In genomic region chr11:74743640-74744039, GRCh38 we compare ENCODE assay signal across 15 cellular contexts. TPM values are rescaled to one million over a fixed set of nuclear protein-coding genes. Genes with fewer than 3 reads are reported as not detected.
DNase-seq lines count a peak whose midpoint lies in the region; ATAC-seq and TF ChIP-seq lines count a peak whose summit lies in the region.
"Had no signal": no experiment of that assay in that cellular context is flagged by ENCODE, and none has a peak within 500 bp of the region (broad histone marks: within the 10 kb centered on the region; RNA-seq: fewer than 3 reads in every experiment).

No MANE protein-coding gene starts in this region.

- H3K4me3 Mint-ChIP-seq in activated T-cell treated with anti-CD3 and anti-CD28 coated beads, Interleukin-2, amount 50 U/mL, for 24 hours, result no peak overlapping the region
- H3K4me3 Mint-ChIP-seq in activated T-cell treated with anti-CD3 and anti-CD28 coated beads, Interleukin-2, amount 50 U/mL, for 72 hours, result no peak overlapping the region
- no peak overlapping the region for H3K4me3 Mint-ChIP-seq in activated T-helper 1 cell treated with anti-CD3 and anti-CD28 coated beads, Interleukin-12 subunit alpha, Interleukin-12 subunit beta, Interleukin-2, Interleukin-4 antibody, amounts not matched to agents 30 ng/mL and 10 ng/mL and 1 ng/mL, durations not matched to agents 14 hours and 24 hours and 36 hours
- H3K4me3 Mint-ChIP-seq in glutamatergic neuron (ENCODE audit: unreplicated experiment), result no peak overlapping the region
- H3K4me3 Mint-ChIP-seq in stimulated activated effector memory CD8-positive, alpha-beta T cell treated with anti-CD3 and anti-CD28 coated beads, Interleukin-12 subunit alpha, Interleukin-12 subunit beta, amount 100 ng/mL, for 72 hours, result no peak overlapping the region
- H3K4me3 Mint-ChIP-seq: HFFc6 had no signal

- ATAC-seq in activated T-cell treated with anti-CD3 and anti-CD28 coated beads, Interleukin-2, amount 50 U/mL, for 72 hours (replicated peaks in 1 of 2), result no peak
- no peak for ATAC-seq in stimulated activated effector memory CD8-positive, alpha-beta T cell treated with anti-CD3 and anti-CD28 coated beads, Interleukin-12 subunit alpha, Interleukin-12 subunit beta, amount 100 ng/mL, for 72 hours

- H3K27me3 Mint-ChIP-seq in activated T-cell treated with anti-CD3 and anti-CD28 coated beads, Interleukin-2, amount 50 U/mL, for 24 hours, result no peaks in the 10 kb centered on the region
- H3K27me3 Mint-ChIP-seq in activated T-cell treated with anti-CD3 and anti-CD28 coated beads, Interleukin-2, amount 50 U/mL, for 72 hours (ENCODE audit: low read depth), result peaks cover 9% of the 10 kb centered on the region
- peaks cover 15% of the 10 kb centered on the region for H3K27me3 Mint-ChIP-seq in activated T-helper 1 cell treated with anti-CD3 and anti-CD28 coated beads, Interleukin-12 subunit alpha, Interleukin-12 subunit beta, Interleukin-2, Interleukin-4 antibody, amounts not matched to agents 30 ng/mL and 10 ng/mL and 1 ng/mL, durations not matched to agents 14 hours and 24 hours and 36 hours (ENCODE audit: insufficient read depth)
- H3K27me3 Mint-ChIP-seq in glutamatergic neuron (ENCODE audit: unreplicated experiment), result peaks cover 8% of the 10 kb centered on the region

- TF ChIP-seq CTCF in glutamatergic neuron (IDR thresholded peaks at IDR 0.05; ENCODE audit: partially characterized antibody, unreplicated experiment), result no peak

- intact Hi-C loops in activated T-helper 1 cell treated with anti-CD3 and anti-CD28 coated beads, Interleukin-12 subunit alpha, Interleukin-12 subunit beta, Interleukin-2, Interleukin-4 antibody, amounts not matched to agents 30 ng/mL and 10 ng/mL and 1 ng/mL, durations not matched to agents 14 hours and 24 hours and 36 hours (cut with micrococcal nuclease), result loop anchor here (10.0 kb wide), 1 partner anchor 1491 kb away; no protein-coding TSS in a partner anchor

- H3K36me3 Mint-ChIP-seq in activated T-cell treated with anti-CD3 and anti-CD28 coated beads, Interleukin-2, amount 50 U/mL, for 24 hours (ENCODE audit: low read depth), result no peaks in the 10 kb centered on the region
- no peaks in the 10 kb centered on the region for H3K36me3 Mint-ChIP-seq in activated T-cell treated with anti-CD3 and anti-CD28 coated beads, Interleukin-2, amount 50 U/mL, for 72 hours (ENCODE audit: insufficient read depth in 2 of 2)
- no peaks in the 10 kb centered on the region for H3K36me3 Mint-ChIP-seq in activated T-helper 1 cell treated with anti-CD3 and anti-CD28 coated beads, Interleukin-12 subunit alpha, Interleukin-12 subunit beta, Interleukin-2, Interleukin-4 antibody, amounts not matched to agents 30 ng/mL and 10 ng/mL and 1 ng/mL, durations not matched to agents 14 hours and 24 hours and 36 hours (ENCODE audit: low read depth)
- no peaks in the 10 kb centered on the region for H3K36me3 Mint-ChIP-seq in glutamatergic neuron (ENCODE audit: unreplicated experiment)
- no peaks in the 10 kb centered on the region for H3K36me3 Mint-ChIP-seq in stimulated activated effector memory CD8-positive, alpha-beta T cell treated with anti-CD3 and anti-CD28 coated beads, Interleukin-12 subunit alpha, Interleukin-12 subunit beta, amount 100 ng/mL, for 72 hours
- H3K36me3 Mint-ChIP-seq: CD4-positive, CD25-positive, alpha-beta regulatory T cell; IgD-negative memory B cell had no signal

- H3K27ac Mint-ChIP-seq in activated T-cell treated with anti-CD3 and anti-CD28 coated beads, Interleukin-2, amount 50 U/mL, for 24 hours, result peak overlapping the region; percentile 31
- H3K27ac Mint-ChIP-seq in activated T-cell treated with anti-CD3 and anti-CD28 coated beads, Interleukin-2, amount 50 U/mL, for 72 hours, result no peak overlapping the region
- H3K27ac Mint-ChIP-seq in activated T-helper 1 cell treated with anti-CD3 and anti-CD28 coated beads, Interleukin-12 subunit alpha, Interleukin-12 subunit beta, Interleukin-2, Interleukin-4 antibody, amounts not matched to agents 30 ng/mL and 10 ng/mL and 1 ng/mL, durations not matched to agents 14 hours and 24 hours and 36 hours, result peak overlapping the region; percentile 32
- H3K27ac Mint-ChIP-seq in glutamatergic neuron (ENCODE audit: unreplicated experiment), result no peak overlapping the region
- no peak overlapping the region for H3K27ac Mint-ChIP-seq in stimulated activated effector memory CD8-positive, alpha-beta T cell treated with anti-CD3 and anti-CD28 coated beads, Interleukin-12 subunit alpha, Interleukin-12 subunit beta, amount 100 ng/mL, for 72 hours
- H3K27ac Mint-ChIP-seq: HFFc6, IgD-negative memory B cell had no signal

- H3K4me1 Mint-ChIP-seq in activated T-cell treated with anti-CD3 and anti-CD28 coated beads, Interleukin-2, amount 50 U/mL, for 24 hours (ENCODE audit: low read depth), result peaks cover 31% of the 10 kb centered on the region
- H3K4me1 Mint-ChIP-seq in activated T-cell treated with anti-CD3 and anti-CD28 coated beads, Interleukin-2, amount 50 U/mL, for 72 hours (ENCODE audit: low read depth), result peaks cover 44% of the 10 kb centered on the region
- peaks cover 20% of the 10 kb centered on the region for H3K4me1 Mint-ChIP-seq in activated T-helper 1 cell treated with anti-CD3 and anti-CD28 coated beads, Interleukin-12 subunit alpha, Interleukin-12 subunit beta, Interleukin-2, Interleukin-4 antibody, amounts not matched to agents 30 ng/mL and 10 ng/mL and 1 ng/mL, durations not matched to agents 14 hours and 24 hours and 36 hours (ENCODE audit: low read depth)
- peaks cover 5% of the 10 kb centered on the region for H3K4me1 Mint-ChIP-seq in glutamatergic neuron (ENCODE audit: low read depth, unreplicated experiment)
- peaks cover 23% of the 10 kb centered on the region for H3K4me1 Mint-ChIP-seq in stimulated activated effector memory CD8-positive, alpha-beta T cell treated with anti-CD3 and anti-CD28 coated beads, Interleukin-12 subunit alpha, Interleukin-12 subunit beta, amount 100 ng/mL, for 72 hours

- no peaks in the 10 kb centered on the region for H3K9me3 Mint-ChIP-seq in activated T-cell treated with anti-CD3 and anti-CD28 coated beads, Interleukin-2, amount 50 U/mL, for 24 hours
- H3K9me3 Mint-ChIP-seq in activated T-cell treated with anti-CD3 and anti-CD28 coated beads, Interleukin-2, amount 50 U/mL, for 72 hours, result no peaks in the 10 kb centered on the region
- H3K9me3 Mint-ChIP-seq in activated T-helper 1 cell treated with anti-CD3 and anti-CD28 coated beads, Interleukin-12 subunit alpha, Interleukin-12 subunit beta, Interleukin-2, Interleukin-4 antibody, amounts not matched to agents 30 ng/mL and 10 ng/mL and 1 ng/mL, durations not matched to agents 14 hours and 24 hours and 36 hours, result no peaks in the 10 kb centered on the region
- H3K9me3 Mint-ChIP-seq in glutamatergic neuron (ENCODE audit: unreplicated experiment), result peaks cover 3% of the 10 kb centered on the region
- no peaks in the 10 kb centered on the region for H3K9me3 Mint-ChIP-seq in stimulated activated effector memory CD8-positive, alpha-beta T cell treated with anti-CD3 and anti-CD28 coated beads, Interleukin-12 subunit alpha, Interleukin-12 subunit beta, amount 100 ng/mL, for 72 hours
- H3K9me3 Mint-ChIP-seq: CD4-positive, CD25-positive, alpha-beta regulatory T cell; CD8-positive, alpha-beta memory T cell; HFFc6 had no signal

- DNase-seq in activated T-cell treated with anti-CD3 and anti-CD28 coated beads, Interleukin-2, amount 50 U/mL, for 24 hours, result no peak
- DNase-seq in activated T-cell treated with anti-CD3 and anti-CD28 coated beads, Interleukin-2, amount 50 U/mL, for 72 hours, result no peak
- no peak for DNase-seq in activated T-helper 1 cell treated with anti-CD3 and anti-CD28 coated beads, Interleukin-12 subunit alpha, Interleukin-12 subunit beta, Interleukin-2, Interleukin-4 antibody, amounts not matched to agents 30 ng/mL and 10 ng/mL and 1 ng/mL, durations not matched to agents 14 hours and 24 hours and 36 hours (ENCODE audit: low spot score)
- DNase-seq in islet precursor cell (peak; percentile 26), glutamatergic neuron (no peak)
- no peak for DNase-seq in stimulated activated effector memory CD8-positive, alpha-beta T cell treated with anti-CD3 and anti-CD28 coated beads, Interleukin-12 subunit alpha, Interleukin-12 subunit beta, amount 100 ng/mL, for 72 hours (ENCODE audit: low spot score in 2 of 2)
- DNase-seq: ACHN; BE2C; C1 segment of cervical spinal cord; CD4-positive, CD25-positive, alpha-beta regulatory T cell; CD8-positive, alpha-beta memory T cell; COR-L47; GM23248; HFFc6 had no signal

RNA-seq across cellular contexts. Expression of gene RNF169, which starts 5.0 kb away (rescaled TPM):
- total RNA-seq in activated T-cell treated with anti-CD3 and anti-CD28 coated beads, Interleukin-2, amount 50 U/mL, for 72 hours, result 10 to 100 TPM; 18.5 to 20.5 TPM
- total RNA-seq in activated T-helper 1 cell treated with anti-CD3 and anti-CD28 coated beads, Interleukin-12 subunit alpha, Interleukin-12 subunit beta, Interleukin-2, Interleukin-4 antibody, amounts not matched to agents 30 ng/mL and 10 ng/mL and 1 ng/mL, durations not matched to agents 14 hours and 24 hours and 36 hours, result 14.8 and 15.3 TPM in 2 replicates
- total RNA-seq in glutamatergic neuron (ENCODE audit: unreplicated experiment), result 7.1 TPM

RNA-seq across cellular contexts. Expression of gene CHRDL2, which starts 12.4 kb away (rescaled TPM):
- total RNA-seq in activated T-cell treated with anti-CD3 and anti-CD28 coated beads, Interleukin-2, amount 50 U/mL, for 72 hours, result not detected
- total RNA-seq in activated T-helper 1 cell treated with anti-CD3 and anti-CD28 coated beads, Interleukin-12 subunit alpha, Interleukin-12 subunit beta, Interleukin-2, Interleukin-4 antibody, amounts not matched to agents 30 ng/mL and 10 ng/mL and 1 ng/mL, durations not matched to agents 14 hours and 24 hours and 36 hours, result not detected in 2 replicates
- total RNA-seq in glutamatergic neuron (ENCODE audit: unreplicated experiment), result not detected
- total RNA-seq: CD4-positive, CD25-positive, alpha-beta regulatory T cell; CD8-positive, alpha-beta memory T cell; GM23248; HFFc6 had no signal

Comparison
In these comparisons a context has a peak if more than half of its experiments do, and no peak if none do; other contexts are left out.
1. H3K27ac Mint-ChIP-seq: peak in activated T-cell treated with anti-CD3 and anti-CD28 coated beads, Interleukin-2, amount 50 U/mL, for 24 hours (single experiment) and activated T-helper 1 cell treated with anti-CD3 and anti-CD28 coated beads, Interleukin-12 subunit alpha, Interleukin-12 subunit beta, Interleukin-2, Interleukin-4 antibody, amounts not matched to agents 30 ng/mL and 10 ng/mL and 1 ng/mL, durations not matched to agents 14 hours and 24 hours and 36 hours (single experiment); none in activated T-cell treated with anti-CD3 and anti-CD28 coated beads, Interleukin-2, amount 50 U/mL, for 72 hours (single experiment), glutamatergic neuron (single experiment) and stimulated activated effector memory CD8-positive, alpha-beta T cell treated with anti-CD3 and anti-CD28 coated beads, Interleukin-12 subunit alpha, Interleukin-12 subunit beta, amount 100 ng/mL, for 72 hours (single experiment).